ENCODE assay signal across 30 cellular contexts in the genomic region with DNA sequence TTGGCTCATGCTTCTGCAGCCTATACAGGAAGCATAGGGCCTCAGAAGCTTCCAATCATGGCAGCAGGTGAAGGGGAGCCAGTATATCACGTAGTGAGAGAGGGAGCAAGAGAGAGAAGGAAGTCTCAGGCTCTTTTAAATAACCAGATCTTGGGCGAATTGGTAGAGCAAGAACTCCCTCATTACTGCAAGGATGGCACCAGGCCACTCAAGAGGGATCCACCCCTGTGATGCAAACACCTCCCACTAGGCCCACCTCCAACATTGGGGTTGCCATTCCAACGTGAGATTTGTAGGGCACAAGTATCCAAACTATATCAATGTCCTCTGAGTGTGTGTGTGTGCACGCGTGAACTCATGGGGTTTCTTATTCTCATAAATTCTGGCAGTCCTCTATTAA.
"Had no signal": no experiment of that assay in that cellular context is flagged by ENCODE, and none has a peak within 500 bp of the region (broad histone marks: within the 10 kb centered on the region; RNA-seq: fewer than 3 reads in every experiment).

No MANE protein-coding gene starts in this region.

- H3K9ac ChIP-seq: KMS-11, SK-N-SH had no signal

- H3K27ac ChIP-seq: brain microvascular endothelial cell, KMS-11, Peyer's patch, SJSA1 had no signal

- H3K4me3 ChIP-seq: Peyer's patch, SJSA1 had no signal

- H3K27me3 Mint-ChIP-seq: activated T-helper 17 cell treated with anti-CD3 and anti-CD28 coated beads, Interleukin-2, amount 50 U/mL, for 72 hours had no signal

- H3K4me3 Mint-ChIP-seq: activated CD4-positive, alpha-beta memory T cell treated with anti-CD3 and anti-CD28 coated beads, Interleukin-2, amount 10 ng/mL, durations not matched to agents 7 days and 5 days; activated CD4-positive, alpha-beta T cell treated with anti-CD3 and anti-CD28 coated beads for 36 hours; activated CD8-positive, alpha-beta memory T cell treated with anti-CD3 and anti-CD28 coated beads, Interleukin-2, amount 10 ng/mL, durations not matched to agents 7 days and 5 days; activated naive CD8-positive, alpha-beta T cell treated with anti-CD3 and anti-CD28 coated beads for 36 hours; activated T-cell treated with anti-CD3 and anti-CD28 coated beads, Interleukin-2, amount 50 U/mL, for 72 hours; activated T-helper 17 cell treated with anti-CD3 and anti-CD28 coated beads, Interleukin-2, amount 50 U/mL, for 72 hours; T-helper 1 cell treated with Interleukin-12 subunit alpha and Interleukin-12 subunit beta and Interleukin-4 antibody, amounts not matched to agents 30 μg/mL and 1 μg/mL, for 36 hours; T-helper 2 cell treated with Interferon-gamma antibody and Interleukin-4, amounts not matched to agents 5 μg/mL and 100 μg/mL, for 36 hours had no signal

- H3K4me1 Mint-ChIP-seq: activated CD4-positive, alpha-beta T cell treated with anti-CD3 and anti-CD28 coated beads for 36 hours; activated CD8-positive, alpha-beta memory T cell treated with anti-CD3 and anti-CD28 coated beads, Interleukin-2, amount 10 ng/mL, durations not matched to agents 7 days and 5 days; activated naive CD8-positive, alpha-beta T cell treated with anti-CD3 and anti-CD28 coated beads for 36 hours; activated T-helper 17 cell treated with anti-CD3 and anti-CD28 coated beads, Interleukin-2, amount 50 U/mL, for 72 hours had no signal

- H3K27ac Mint-ChIP-seq: activated CD4-positive, alpha-beta memory T cell treated with anti-CD3 and anti-CD28 coated beads, Interleukin-2, amount 10 ng/mL, durations not matched to agents 7 days and 5 days; activated CD4-positive, alpha-beta T cell treated with anti-CD3 and anti-CD28 coated beads for 36 hours; activated CD8-positive, alpha-beta memory T cell treated with anti-CD3 and anti-CD28 coated beads, Interleukin-2, amount 10 ng/mL, durations not matched to agents 7 days and 5 days; activated naive CD8-positive, alpha-beta T cell treated with anti-CD3 and anti-CD28 coated beads for 36 hours; activated T-cell treated with anti-CD3 and anti-CD28 coated beads, Interleukin-2, amount 50 U/mL, for 72 hours; activated T-helper 17 cell treated with anti-CD3 and anti-CD28 coated beads, Interleukin-2, amount 50 U/mL, for 72 hours; T-helper 1 cell treated with Interleukin-12 subunit alpha and Interleukin-12 subunit beta and Interleukin-4 antibody, amounts not matched to agents 30 μg/mL and 1 μg/mL, for 36 hours; T-helper 2 cell treated with Interferon-gamma antibody and Interleukin-4, amounts not matched to agents 5 μg/mL and 100 μg/mL, for 36 hours had no signal

- ATAC-seq: activated CD4-positive, alpha-beta T cell treated with anti-CD3 and anti-CD28 coated beads for 36 hours; activated CD4-positive, CD25-positive, alpha-beta regulatory T cell treated with anti-CD3 and anti-CD28 coated beads, Interleukin-2, amount 50 U/mL, for 24 hours; activated CD8-positive, alpha-beta memory T cell treated with anti-CD3 and anti-CD28 coated beads, Interleukin-2, amount 10 ng/mL, durations not matched to agents 7 days and 5 days; activated T-cell treated with anti-CD3 and anti-CD28 coated beads, Interleukin-2, amount 50 U/mL, for 72 hours; activated T-helper 17 cell treated with anti-CD3 and anti-CD28 coated beads, Interleukin-2, amount 50 U/mL, for 72 hours had no signal

- H3K27me3 ChIP-seq: brain microvascular endothelial cell, Peyer's patch, SJSA1 had no signal

- DNase-seq: activated CD4-positive, alpha-beta memory T cell treated with anti-CD3 and anti-CD28 coated beads, Interleukin-2, amount 10 ng/mL, durations not matched to agents 7 days and 5 days; activated CD4-positive, alpha-beta T cell treated with anti-CD3 and anti-CD28 coated beads for 36 hours; activated CD8-positive, alpha-beta memory T cell treated with anti-CD3 and anti-CD28 coated beads for 24 hours; activated CD8-positive, alpha-beta memory T cell treated with anti-CD3 and anti-CD28 coated beads, Interleukin-2, amount 10 ng/mL, durations not matched to agents 7 days and 5 days; activated CD8-positive, alpha-beta memory T cell treated with anti-CD3 and anti-CD28 coated beads, Interleukin-2, amount 50 U/mL, for 48 hours; activated effector memory CD4-positive, alpha-beta T cell treated with anti-CD3 and anti-CD28 coated beads, Interleukin-2, amount 50 U/mL, for 16 hours; activated naive CD4-positive, alpha-beta T cell; activated naive CD4-positive, alpha-beta T cell treated with anti-CD3 and anti-CD28 coated beads, Interleukin-2, amount 50 U/mL, for 16 hours; activated naive CD8-positive, alpha-beta T cell treated with anti-CD3 and anti-CD28 coated beads for 36 hours; activated T-cell treated with anti-CD3 and anti-CD28 coated beads, Interleukin-2, amount 50 U/mL, for 72 hours; amniotic stem cell; aorta; brain microvascular endothelial cell; central memory CD4-positive, alpha-beta T cell; NCI-H1092 treated with DMSO at 0.1 percent for 48 hours; NCI-H146; NCI-H187; NCI-H2081; NCI-H524 treated with DMSO at 0.1 percent for 48 hours; Peyer's patch; RPMI8226; SHP77 treated with DMSO at 0.1 percent for 48 hours; SK-N-SH had no signal

- H3K9me3 Mint-ChIP-seq: T-helper 1 cell treated with Interleukin-12 subunit alpha and Interleukin-12 subunit beta and Interleukin-4 antibody, amounts not matched to agents 30 μg/mL and 1 μg/mL, for 36 hours; T-helper 2 cell treated with Interferon-gamma antibody and Interleukin-4, amounts not matched to agents 5 μg/mL and 100 μg/mL, for 36 hours had no signal

- H3K36me3 Mint-ChIP-seq: activated naive CD8-positive, alpha-beta T cell treated with anti-CD3 and anti-CD28 coated beads for 36 hours had no signal

- H3K4me1 ChIP-seq: Peyer's patch, SJSA1 had no signal

- H3K9me3 ChIP-seq: Peyer's patch, SJSA1, SK-N-SH had no signal

- H3K4me2 ChIP-seq: KMS-11, SK-N-SH had no signal

- H3K36me3 ChIP-seq: brain microvascular endothelial cell, Peyer's patch, SJSA1 had no signal

- FAIRE-seq: TTC549 had no signal
